ENCODE assay signal across 8 cellular contexts in genomic region chr10:51010977-51011376, GRCh38.
A peak's percentile ranks its signal among the peaks of the same experiment; 100 is the strongest.
DNase-seq lines count a peak whose midpoint lies in the region; ATAC-seq, FAIRE-seq and TF ChIP-seq lines count a peak whose summit lies in the region.

No MANE protein-coding gene starts in this region.

- H3K27ac Mint-ChIP-seq in natural killer cell = no peak overlapping the region
- H3K27ac Mint-ChIP-seq in natural killer cell treated with Interleukin-12 subunit alpha and Interleukin-12 subunit beta and Interleukin-15 and Interleukin-18, amount 100 ng/mL, for 72 hours = no peak overlapping the region

- FAIRE-seq in GM12891 (lab: Jason Lieb, UNC) = no peak

- no peak overlapping the region for H3K27ac ChIP-seq in sigmoid colon

- no peaks in the 10 kb centered on the region for H3K36me3 Mint-ChIP-seq in natural killer cell
- H3K36me3 Mint-ChIP-seq in natural killer cell treated with Interleukin-12 subunit alpha and Interleukin-12 subunit beta and Interleukin-15 and Interleukin-18, amount 100 ng/mL, for 72 hours = no peaks in the 10 kb centered on the region

- TF ChIP-seq CTCF in natural killer cell (IDR thresholded peaks at IDR 0.05) (peak; percentile 70), fibroblast of the aortic adventitia (IDR thresholded peaks at IDR 0.05; ENCODE audit: insufficient read depth, low read length) (peak; percentile 79), sigmoid colon (IDR thresholded peaks at IDR 0.05) (peak; percentile 46 to 85 (median 79))

- no peak for DNase-seq in natural killer cell
- no peak for DNase-seq in natural killer cell treated with Interleukin-12 subunit alpha and Interleukin-12 subunit beta and Interleukin-15 and Interleukin-18, amount 100 ng/mL, for 72 hours (ENCODE audit: low spot score)
- DNase-seq in RPMI7951 (ENCODE audit: low read depth) = peak; percentile 26
- DNase-seq in fibroblast of the aortic adventitia (ENCODE audit: low read depth) = peak; percentile 80
- no peak for DNase-seq in sigmoid colon
- no peak for DNase-seq in GM12891 (ENCODE audit: insufficient read length, low spot score)
- no peak for DNase-seq in activated CD8-positive, alpha-beta memory T cell treated with anti-CD3 and anti-CD28 coated beads, Interleukin-2, amount 50 U/mL, for 4 hours

- H3K4me1 ChIP-seq in sigmoid colon = peaks cover 0 to 10% (median 6%) of the 10 kb centered on the region in 4 donors

- H3K4me3 ChIP-seq in fibroblast of the aortic adventitia (ENCODE audit: low read depth, low read length) (no peak overlapping the region), sigmoid colon (no peak overlapping the region)

- ATAC-seq in natural killer cell (peak in 2 of 3 donors; percentile 37 to 52), HG02885 (IDR thresholded peaks at IDR 0.05; ENCODE audit: poor library complexity, unreplicated experiment) (peak; percentile 70)
- ATAC-seq in natural killer cell treated with Interleukin-12 subunit alpha and Interleukin-12 subunit beta and Interleukin-15 and Interleukin-18, amount 100 ng/mL, for 72 hours = no peak

- TF ChIP-seq POLR2A in sigmoid colon (IDR thresholded peaks at IDR 0.05) (no peak), GM12891 (IDR thresholded peaks at IDR 0.05; ENCODE audit: low read depth, low read length) (no peak)

- WGBS in sigmoid colon, 2 donors = 28 to 32% methylated on average over 2 of the region's 2 CpGs

- H3K27me3 ChIP-seq in sigmoid colon = no peaks in the 10 kb centered on the region

- no peaks in the 10 kb centered on the region for H3K36me3 ChIP-seq in sigmoid colon

- H3K4me1 Mint-ChIP-seq in natural killer cell = no peaks in the 10 kb centered on the region
- no peaks in the 10 kb centered on the region for H3K4me1 Mint-ChIP-seq in natural killer cell treated with Interleukin-12 subunit alpha and Interleukin-12 subunit beta and Interleukin-15 and Interleukin-18, amount 100 ng/mL, for 72 hours (ENCODE audit: low read depth in 2 of 2)

- H3K9me3 Mint-ChIP-seq in natural killer cell = no peaks in the 10 kb centered on the region
- H3K9me3 Mint-ChIP-seq in natural killer cell treated with Interleukin-12 subunit alpha and Interleukin-12 subunit beta and Interleukin-15 and Interleukin-18, amount 100 ng/mL, for 72 hours = no peaks in the 10 kb centered on the region

- no peak overlapping the region for H3K4me3 Mint-ChIP-seq in natural killer cell
- H3K4me3 Mint-ChIP-seq in natural killer cell treated with Interleukin-12 subunit alpha and Interleukin-12 subunit beta and Interleukin-15 and Interleukin-18, amount 100 ng/mL, for 72 hours = no peak overlapping the region

- H3K27me3 Mint-ChIP-seq in natural killer cell (ENCODE audit: low read depth in 2 of 2) = no peaks in the 10 kb centered on the region
- peaks cover 0 to 5% of the 10 kb centered on the region in 2 donors for H3K27me3 Mint-ChIP-seq in natural killer cell treated with Interleukin-12 subunit alpha and Interleukin-12 subunit beta and Interleukin-15 and Interleukin-18, amount 100 ng/mL, for 72 hours

- no peaks in the 10 kb centered on the region for H3K9me3 ChIP-seq in sigmoid colon

- no peak for TF ChIP-seq EP300 in sigmoid colon (IDR thresholded peaks at IDR 0.05)

- intact Hi-C loops in natural killer cell (cut with micrococcal nuclease) = loop anchor here (1.0 to 2.0 kb wide), 3 partner anchors 411 to 1204 kb away; no protein-coding TSS in a partner anchor
- intact Hi-C loops in sigmoid colon (cut with DNase I) = loop anchor here (5.0 kb wide), 3 partner anchors 36 to 951 kb away; no protein-coding TSS in a partner anchor

TF ChIP-seq in GM12891, 5 proteins besides CTCF, POLR2A, EP300 and RAD21:
- no peak for TF ChIP-seq POLR2AphosphoS5 (IDR thresholded peaks at IDR 0.05; ENCODE audit: low read depth, low read length)
- TF ChIP-seq SPI1 (IDR thresholded peaks at IDR 0.05; ENCODE audit: low read depth, low read length) = no peak
- TF ChIP-seq TAF1 (IDR thresholded peaks at IDR 0.05; ENCODE audit: low read depth, low read length) = no peak
- TF ChIP-seq PAX5 (IDR thresholded peaks at IDR 0.05; ENCODE audit: insufficient read depth, low read length, severe bottlenecking) = no peak
- TF ChIP-seq POU2F2 (IDR thresholded peaks at IDR 0.05; ENCODE audit: low read depth, low read length) = no peak
TF ChIP-seq in GM12891: peak in this region for 0.

Comparison
In these comparisons a context has a peak if more than half of its experiments do, and no peak if none do; other contexts are left out.
1. ATAC-seq: peak in natural killer cell (2 of 3) and HG02885 (single experiment); none in natural killer cell treated with Interleukin-12 subunit alpha and Interleukin-12 subunit beta and Interleukin-15 and Interleukin-18, amount 100 ng/mL, for 72 hours (0 of 2).
2. DNase-seq: peak in RPMI7951 (single experiment) and fibroblast of the aortic adventitia (single experiment); none in natural killer cell (single experiment), natural killer cell treated with Interleukin-12 subunit alpha and Interleukin-12 subunit beta and Interleukin-15 and Interleukin-18, amount 100 ng/mL, for 72 hours (single experiment), sigmoid colon (single experiment), GM12891 (single experiment) and activated CD8-positive, alpha-beta memory T cell treated with anti-CD3 and anti-CD28 coated beads, Interleukin-2, amount 50 U/mL, for 4 hours (single experiment).
3. Peak in every context shown above with its lines, with median percentiles within 50 percentile points of each other: CTCF ChIP-seq.